ENCODE assay signal across 1 cellular context in the genomic region with DNA sequence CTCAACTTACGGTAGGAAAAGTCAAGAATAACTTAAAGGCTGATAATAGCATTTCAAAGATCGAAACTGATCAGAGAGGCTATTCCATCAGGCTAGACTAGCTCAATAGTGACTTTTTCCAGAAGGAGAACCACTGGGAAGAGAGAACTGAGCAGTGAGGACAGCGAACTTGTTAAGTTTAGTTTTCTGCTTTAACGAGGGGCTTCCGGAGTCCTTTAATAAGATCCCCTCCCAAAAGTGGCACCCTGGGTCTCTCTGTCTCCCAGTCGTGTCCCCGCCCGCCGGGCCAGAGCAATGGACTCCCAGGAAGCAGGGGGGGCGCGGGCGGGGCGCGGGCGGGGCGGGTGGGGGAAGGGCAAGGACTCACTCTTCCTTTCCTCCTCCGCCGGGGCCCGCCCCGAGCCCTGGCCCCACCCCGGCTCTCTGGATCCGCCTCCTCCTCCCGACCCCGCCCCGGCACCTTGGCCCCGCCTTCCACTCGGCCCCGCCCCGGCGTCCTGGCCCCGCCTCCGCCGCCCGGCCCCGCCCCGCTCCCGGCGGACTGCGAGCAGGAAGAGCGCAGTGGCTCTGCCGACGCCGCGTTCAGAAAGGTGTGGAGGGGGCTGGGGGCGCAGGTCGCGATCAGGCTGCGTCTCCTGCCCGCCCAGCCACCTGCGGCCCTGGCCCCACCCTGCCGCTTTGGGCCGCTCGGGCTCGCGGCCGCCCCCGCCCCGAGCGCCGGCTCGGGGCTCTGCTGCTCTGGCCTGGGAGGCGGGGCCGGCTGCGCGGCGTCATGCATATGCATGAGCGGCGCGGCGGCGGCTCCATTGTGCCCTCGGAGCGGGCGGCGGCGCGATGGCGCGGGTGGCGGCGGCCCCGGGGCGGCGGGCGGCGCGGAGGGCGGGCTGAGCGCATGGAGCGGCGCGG.
A peak's percentile ranks its signal among the peaks of the same experiment; 100 is the strongest.
TF ChIP-seq lines count a peak whose summit lies in the region.

A gene with protein sequence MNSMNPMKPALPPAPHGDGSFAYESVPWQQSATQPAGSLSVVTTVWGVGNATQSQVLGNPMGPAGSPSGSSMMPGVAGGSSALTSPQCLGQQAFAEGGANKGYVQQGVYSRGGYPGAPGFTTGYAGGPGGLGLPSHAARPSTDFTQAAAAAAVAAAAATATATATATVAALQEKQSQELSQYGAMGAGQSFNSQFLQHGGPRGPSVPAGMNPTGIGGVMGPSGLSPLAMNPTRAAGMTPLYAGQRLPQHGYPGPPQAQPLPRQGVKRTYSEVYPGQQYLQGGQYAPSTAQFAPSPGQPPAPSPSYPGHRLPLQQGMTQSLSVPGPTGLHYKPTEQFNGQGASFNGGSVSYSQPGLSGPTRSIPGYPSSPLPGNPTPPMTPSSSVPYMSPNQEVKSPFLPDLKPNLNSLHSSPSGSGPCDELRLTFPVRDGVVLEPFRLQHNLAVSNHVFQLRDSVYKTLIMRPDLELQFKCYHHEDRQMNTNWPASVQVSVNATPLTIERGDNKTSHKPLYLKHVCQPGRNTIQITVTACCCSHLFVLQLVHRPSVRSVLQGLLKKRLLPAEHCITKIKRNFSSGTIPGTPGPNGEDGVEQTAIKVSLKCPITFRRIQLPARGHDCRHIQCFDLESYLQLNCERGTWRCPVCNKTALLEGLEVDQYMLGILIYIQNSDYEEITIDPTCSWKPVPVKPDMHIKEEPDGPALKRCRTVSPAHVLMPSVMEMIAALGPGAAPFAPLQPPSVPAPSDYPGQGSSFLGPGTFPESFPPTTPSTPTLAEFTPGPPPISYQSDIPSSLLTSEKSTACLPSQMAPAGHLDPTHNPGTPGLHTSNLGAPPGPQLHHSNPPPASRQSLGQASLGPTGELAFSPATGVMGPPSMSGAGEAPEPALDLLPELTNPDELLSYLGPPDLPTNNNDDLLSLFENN (plus strand): TSS at position 806 of the 906 bp plus-strand sequence. CDS start 7,403 bp downstream, outside the sequence.

TF ChIP-seq in GM12878, 131 proteins besides CTCF, POLR2A, EP300 and RAD21 (continued from another document):
- TF ChIP-seq TAF1 (IDR thresholded peaks at IDR 0.05; ENCODE audit: borderline replicate concordance, low read depth, low read length) (peak; percentile 54), LARP7 (IDR thresholded peaks at IDR 0.05) (peak; percentile 61), GATAD2B (conservative IDR thresholded peaks at IDR 0.05; ENCODE audit: low read depth) (no peak; the same call in 1 of the 2 replicates), ASH2L (IDR thresholded peaks at IDR 0.05; ENCODE audit: borderline replicate concordance, low read depth) (peak; percentile 94; the same call in 1 of the 2 replicates), IKZF2 (IDR thresholded peaks at IDR 0.05) (peak in 1 of 2 experiments; percentile 42; a peak in 1 of 4 replicates), YY1 (IDR thresholded peaks at IDR 0.05; ENCODE audit: low read depth, low read length) (peak; percentile 90), CREM (IDR thresholded peaks at IDR 0.05; ENCODE audit: low read depth) (no peak), RELA (IDR thresholded peaks at IDR 0.05; ENCODE audit: borderline replicate concordance, partially characterized antibody) (peak; percentile 80), SRF (IDR thresholded peaks at IDR 0.05; ENCODE audit: low read depth in 2 of 2, low read length in 2 of 2) (peak; percentile 71 to 98), CREB1 (IDR thresholded peaks at IDR 0.05; ENCODE audit: low read depth) (peak; percentile 57; the same call in 1 of the 2 replicates), BHLHE40 (IDR thresholded peaks at IDR 0.05; ENCODE audit: borderline replicate concordance in 1 of 2, low read depth in 2 of 2, low read length in 1 of 2) (peak in 1 of 2 experiments; percentile 45; a peak in 2 of 4 replicates), ZNF24 (IDR thresholded peaks at IDR 0.05) (peak; percentile 57; the same call in 1 of the 2 replicates), RB1 (IDR thresholded peaks at IDR 0.05; ENCODE audit: borderline replicate concordance) (peak; percentile 30; the same call in 1 of the 2 replicates), EGR1 (IDR thresholded peaks at IDR 0.05; ENCODE audit: borderline replicate concordance in 1 of 2, low read depth in 2 of 2, low read length in 2 of 2) (peak; percentile 44 to 99), ESRRA (IDR thresholded peaks at IDR 0.05; ENCODE audit: low read length) (no peak), IKZF1 (conservative IDR thresholded peaks at IDR 0.05) (peak; percentile 51; the same call in 1 of the 2 replicates), MYB (IDR thresholded peaks at IDR 0.05; ENCODE audit: borderline replicate concordance, low read depth, low read length) (peak; percentile 73; the same call in 1 of the 2 replicates), DPF2 (IDR thresholded peaks at IDR 0.05) (peak; percentile 54; the same call in 1 of the 2 replicates), ZZZ3 (IDR thresholded peaks at IDR 0.05; ENCODE audit: control insufficient read depth, insufficient read length, low read depth) (no peak), TARDBP (IDR thresholded peaks at IDR 0.05; ENCODE audit: borderline replicate concordance) (no peak), ZNF207 (IDR thresholded peaks at IDR 0.05; ENCODE audit: borderline replicate concordance) (no peak), HCFC1 (IDR thresholded peaks at IDR 0.05; ENCODE audit: low read length) (peak; percentile 60; the same call in 1 of the 2 replicates), NR2C1 (IDR thresholded peaks at IDR 0.05) (peak; percentile 56), POU2F2 (IDR thresholded peaks at IDR 0.05; ENCODE audit: borderline replicate concordance, low read depth, low read length) (peak; percentile 100), BACH1 (IDR thresholded peaks at IDR 0.05; ENCODE audit: borderline replicate concordance) (peak; percentile 62), NR2C2 (IDR thresholded peaks at IDR 0.05; ENCODE audit: borderline replicate concordance, control insufficient read depth, insufficient read length, low read depth) (peak; percentile 64), SP1 (IDR thresholded peaks at IDR 0.05; ENCODE audit: low read depth, low read length) (peak; percentile 71)
- TF ChIP-seq, protein P1, sequence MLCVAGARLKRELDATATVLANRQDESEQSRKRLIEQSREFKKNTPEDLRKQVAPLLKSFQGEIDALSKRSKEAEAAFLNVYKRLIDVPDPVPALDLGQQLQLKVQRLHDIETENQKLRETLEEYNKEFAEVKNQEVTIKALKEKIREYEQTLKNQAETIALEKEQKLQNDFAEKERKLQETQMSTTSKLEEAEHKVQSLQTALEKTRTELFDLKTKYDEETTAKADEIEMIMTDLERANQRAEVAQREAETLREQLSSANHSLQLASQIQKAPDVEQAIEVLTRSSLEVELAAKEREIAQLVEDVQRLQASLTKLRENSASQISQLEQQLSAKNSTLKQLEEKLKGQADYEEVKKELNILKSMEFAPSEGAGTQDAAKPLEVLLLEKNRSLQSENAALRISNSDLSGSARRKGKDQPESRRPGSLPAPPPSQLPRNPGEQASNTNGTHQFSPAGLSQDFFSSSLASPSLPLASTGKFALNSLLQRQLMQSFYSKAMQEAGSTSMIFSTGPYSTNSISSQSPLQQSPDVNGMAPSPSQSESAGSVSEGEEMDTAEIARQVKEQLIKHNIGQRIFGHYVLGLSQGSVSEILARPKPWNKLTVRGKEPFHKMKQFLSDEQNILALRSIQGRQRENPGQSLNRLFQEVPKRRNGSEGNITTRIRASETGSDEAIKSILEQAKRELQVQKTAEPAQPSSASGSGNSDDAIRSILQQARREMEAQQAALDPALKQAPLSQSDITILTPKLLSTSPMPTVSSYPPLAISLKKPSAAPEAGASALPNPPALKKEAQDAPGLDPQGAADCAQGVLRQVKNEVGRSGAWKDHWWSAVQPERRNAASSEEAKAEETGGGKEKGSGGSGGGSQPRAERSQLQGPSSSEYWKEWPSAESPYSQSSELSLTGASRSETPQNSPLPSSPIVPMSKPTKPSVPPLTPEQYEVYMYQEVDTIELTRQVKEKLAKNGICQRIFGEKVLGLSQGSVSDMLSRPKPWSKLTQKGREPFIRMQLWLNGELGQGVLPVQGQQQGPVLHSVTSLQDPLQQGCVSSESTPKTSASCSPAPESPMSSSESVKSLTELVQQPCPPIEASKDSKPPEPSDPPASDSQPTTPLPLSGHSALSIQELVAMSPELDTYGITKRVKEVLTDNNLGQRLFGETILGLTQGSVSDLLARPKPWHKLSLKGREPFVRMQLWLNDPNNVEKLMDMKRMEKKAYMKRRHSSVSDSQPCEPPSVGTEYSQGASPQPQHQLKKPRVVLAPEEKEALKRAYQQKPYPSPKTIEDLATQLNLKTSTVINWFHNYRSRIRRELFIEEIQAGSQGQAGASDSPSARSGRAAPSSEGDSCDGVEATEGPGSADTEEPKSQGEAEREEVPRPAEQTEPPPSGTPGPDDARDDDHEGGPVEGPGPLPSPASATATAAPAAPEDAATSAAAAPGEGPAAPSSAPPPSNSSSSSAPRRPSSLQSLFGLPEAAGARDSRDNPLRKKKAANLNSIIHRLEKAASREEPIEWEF (IDR thresholded peaks at IDR 0.05; ENCODE audit: insufficient replicate concordance, low read depth, low read length): peak; percentile 60
- TF ChIP-seq, protein P2, sequence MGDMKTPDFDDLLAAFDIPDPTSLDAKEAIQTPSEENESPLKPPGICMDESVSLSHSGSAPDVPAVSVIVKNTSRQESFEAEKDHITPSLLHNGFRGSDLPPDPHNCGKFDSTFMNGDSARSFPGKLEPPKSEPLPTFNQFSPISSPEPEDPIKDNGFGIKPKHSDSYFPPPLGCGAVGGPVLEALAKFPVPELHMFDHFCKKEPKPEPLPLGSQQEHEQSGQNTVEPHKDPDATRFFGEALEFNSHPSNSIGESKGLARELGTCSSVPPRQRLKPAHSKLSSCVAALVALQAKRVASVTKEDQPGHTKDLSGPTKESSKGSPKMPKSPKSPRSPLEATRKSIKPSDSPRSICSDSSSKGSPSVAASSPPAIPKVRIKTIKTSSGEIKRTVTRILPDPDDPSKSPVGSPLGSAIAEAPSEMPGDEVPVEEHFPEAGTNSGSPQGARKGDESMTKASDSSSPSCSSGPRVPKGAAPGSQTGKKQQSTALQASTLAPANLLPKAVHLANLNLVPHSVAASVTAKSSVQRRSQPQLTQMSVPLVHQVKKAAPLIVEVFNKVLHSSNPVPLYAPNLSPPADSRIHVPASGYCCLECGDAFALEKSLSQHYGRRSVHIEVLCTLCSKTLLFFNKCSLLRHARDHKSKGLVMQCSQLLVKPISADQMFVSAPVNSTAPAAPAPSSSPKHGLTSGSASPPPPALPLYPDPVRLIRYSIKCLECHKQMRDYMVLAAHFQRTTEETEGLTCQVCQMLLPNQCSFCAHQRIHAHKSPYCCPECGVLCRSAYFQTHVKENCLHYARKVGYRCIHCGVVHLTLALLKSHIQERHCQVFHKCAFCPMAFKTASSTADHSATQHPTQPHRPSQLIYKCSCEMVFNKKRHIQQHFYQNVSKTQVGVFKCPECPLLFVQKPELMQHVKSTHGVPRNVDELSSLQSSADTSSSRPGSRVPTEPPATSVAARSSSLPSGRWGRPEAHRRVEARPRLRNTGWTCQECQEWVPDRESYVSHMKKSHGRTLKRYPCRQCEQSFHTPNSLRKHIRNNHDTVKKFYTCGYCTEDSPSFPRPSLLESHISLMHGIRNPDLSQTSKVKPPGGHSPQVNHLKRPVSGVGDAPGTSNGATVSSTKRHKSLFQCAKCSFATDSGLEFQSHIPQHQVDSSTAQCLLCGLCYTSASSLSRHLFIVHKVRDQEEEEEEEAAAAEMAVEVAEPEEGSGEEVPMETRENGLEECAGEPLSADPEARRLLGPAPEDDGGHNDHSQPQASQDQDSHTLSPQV (IDR thresholded peaks at IDR 0.05): 0 out of 2 replicates have a peak, but pooled peaks have one; percentile 53
- TF ChIP-seq, protein P3, sequence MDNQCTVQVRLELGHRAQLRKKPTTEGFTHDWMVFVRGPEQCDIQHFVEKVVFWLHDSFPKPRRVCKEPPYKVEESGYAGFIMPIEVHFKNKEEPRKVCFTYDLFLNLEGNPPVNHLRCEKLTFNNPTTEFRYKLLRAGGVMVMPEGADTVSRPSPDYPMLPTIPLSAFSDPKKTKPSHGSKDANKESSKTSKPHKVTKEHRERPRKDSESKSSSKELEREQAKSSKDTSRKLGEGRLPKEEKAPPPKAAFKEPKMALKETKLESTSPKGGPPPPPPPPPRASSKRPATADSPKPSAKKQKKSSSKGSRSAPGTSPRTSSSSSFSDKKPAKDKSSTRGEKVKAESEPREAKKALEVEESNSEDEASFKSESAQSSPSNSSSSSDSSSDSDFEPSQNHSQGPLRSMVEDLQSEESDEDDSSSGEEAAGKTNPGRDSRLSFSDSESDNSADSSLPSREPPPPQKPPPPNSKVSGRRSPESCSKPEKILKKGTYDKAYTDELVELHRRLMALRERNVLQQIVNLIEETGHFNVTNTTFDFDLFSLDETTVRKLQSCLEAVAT (IDR thresholded peaks at IDR 0.05): 0 out of 2 replicates have a peak, but pooled peaks have one; percentile 10
- TF ChIP-seq, protein P4, sequence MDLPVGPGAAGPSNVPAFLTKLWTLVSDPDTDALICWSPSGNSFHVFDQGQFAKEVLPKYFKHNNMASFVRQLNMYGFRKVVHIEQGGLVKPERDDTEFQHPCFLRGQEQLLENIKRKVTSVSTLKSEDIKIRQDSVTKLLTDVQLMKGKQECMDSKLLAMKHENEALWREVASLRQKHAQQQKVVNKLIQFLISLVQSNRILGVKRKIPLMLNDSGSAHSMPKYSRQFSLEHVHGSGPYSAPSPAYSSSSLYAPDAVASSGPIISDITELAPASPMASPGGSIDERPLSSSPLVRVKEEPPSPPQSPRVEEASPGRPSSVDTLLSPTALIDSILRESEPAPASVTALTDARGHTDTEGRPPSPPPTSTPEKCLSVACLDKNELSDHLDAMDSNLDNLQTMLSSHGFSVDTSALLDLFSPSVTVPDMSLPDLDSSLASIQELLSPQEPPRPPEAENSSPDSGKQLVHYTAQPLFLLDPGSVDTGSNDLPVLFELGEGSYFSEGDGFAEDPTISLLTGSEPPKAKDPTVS (IDR thresholded peaks at IDR 0.05; ENCODE audit: low read depth, low read length): no peak
